13 cellular contexts compared by ENCODE assay signal in the genomic region with DNA sequence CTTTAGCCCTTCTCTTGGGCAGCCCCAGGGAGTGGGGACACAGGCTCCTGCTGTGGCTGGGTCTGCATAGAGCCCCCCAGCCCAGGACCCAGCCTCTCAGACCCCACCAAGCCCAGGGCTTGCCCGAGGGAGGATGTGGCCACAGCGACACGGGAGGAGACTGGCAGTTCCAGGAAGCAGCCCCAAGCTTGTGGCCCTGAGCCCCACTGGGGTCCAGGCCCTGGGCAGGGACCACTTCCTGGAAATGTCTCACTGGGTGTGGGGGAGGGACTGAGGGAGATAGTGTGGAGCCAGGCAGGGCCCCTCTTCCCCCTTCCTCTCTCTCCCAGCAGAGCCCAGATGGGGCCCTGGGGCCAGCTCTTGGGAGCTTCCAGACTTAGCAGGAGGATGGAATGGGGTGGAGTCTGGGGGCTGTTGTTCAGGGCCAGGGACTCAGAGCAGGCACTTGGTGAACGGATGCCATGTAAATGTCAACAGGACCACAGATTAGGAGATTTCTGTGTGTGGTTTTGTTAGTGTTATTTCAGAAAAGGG. TPM values are rescaled to one million over a fixed set of nuclear protein-coding genes. Genes with fewer than 3 reads are reported as not detected.
DNase-seq lines count a peak whose midpoint lies in the region; ATAC-seq, FAIRE-seq and TF ChIP-seq lines count a peak whose summit lies in the region.
"Had no signal": no experiment of that assay in that cellular context is flagged by ENCODE, and none has a peak within 500 bp of the region (broad histone marks: within the 10 kb centered on the region; RNA-seq: fewer than 3 reads in every experiment).

No MANE protein-coding gene starts in this region.

- H3K79me2 ChIP-seq in Loucy (ENCODE audit: insufficient read depth, low read length), result no peaks in the 10 kb centered on the region

- FAIRE-seq in D721Med (lab: Jason Lieb, UNC), result no peak

- no peak overlapping the region for H3K4me3 ChIP-seq in CD8-positive, alpha-beta T cell (ENCODE audit: low read depth, low read length)
- H3K4me3 ChIP-seq in Loucy (ENCODE audit: low read length, poor library complexity, severe bottlenecking), result peak overlapping the region; percentile 48
- H3K4me3 ChIP-seq: SK-N-MC had no signal

- H3K27me3 ChIP-seq in CD8-positive, alpha-beta T cell (ENCODE audit: insufficient read depth, low read length), result no peaks in the 10 kb centered on the region
- H3K27me3 ChIP-seq in Loucy (ENCODE audit: insufficient read depth, low read length, poor library complexity, severe bottlenecking), result no peaks in the 10 kb centered on the region

- peak in 3 of 7 experiments; percentile 47 to 75 (median 49) for DNase-seq in CD8-positive, alpha-beta T cell
- peak; percentile 47 for DNase-seq in activated T-helper 2 cell treated with anti-CD3 and anti-CD28 coated beads, Interferon-gamma antibody, Interleukin-2, Interleukin-4, amounts not matched to agents 10 μg/mL and 5 μg/mL and 100 μg/mL, durations not matched to agents 14 hours and 24 hours and 36 hours (ENCODE audit: low spot score)
- DNase-seq in GM13976 (ENCODE audit: low spot score) (no peak), D721Med (ENCODE audit: insufficient read length, low spot score) (no peak), SKM-1 (lab: John Stamatoyannopoulos, UW; ENCODE audit: unreplicated experiment) (no peak)
- DNase-seq: left ventricle myocardium superior, NCI-H446 treated with DMSO at 0.1 percent for 48 hours had no signal

- H3K4me1 ChIP-seq in CD8-positive, alpha-beta T cell (ENCODE audit: insufficient read depth, low read length), result peaks cover 33% of the 10 kb centered on the region
- H3K4me1 ChIP-seq in Loucy (ENCODE audit: insufficient read depth, low read length, poor library complexity, severe bottlenecking), result peaks cover 30% of the 10 kb centered on the region

- H3K9me3 Mint-ChIP-seq in CD8-positive, alpha-beta T cell, result no peaks in the 10 kb centered on the region
- no peaks in the 10 kb centered on the region for H3K9me3 Mint-ChIP-seq in activated T-helper 2 cell treated with anti-CD3 and anti-CD28 coated beads, Interferon-gamma antibody, Interleukin-2, Interleukin-4, amounts not matched to agents 10 μg/mL and 5 μg/mL and 100 μg/mL, durations not matched to agents 14 hours and 24 hours and 36 hours
- H3K9me3 Mint-ChIP-seq in nephron, result no peaks in the 10 kb centered on the region

- H3K36me3 Mint-ChIP-seq in CD8-positive, alpha-beta T cell, result no peaks in the 10 kb centered on the region
- H3K36me3 Mint-ChIP-seq in activated T-helper 2 cell treated with anti-CD3 and anti-CD28 coated beads, Interferon-gamma antibody, Interleukin-2, Interleukin-4, amounts not matched to agents 10 μg/mL and 5 μg/mL and 100 μg/mL, durations not matched to agents 14 hours and 24 hours and 36 hours (ENCODE audit: low read depth), result no peaks in the 10 kb centered on the region
- H3K36me3 Mint-ChIP-seq in nephron (ENCODE audit: low read depth), result no peaks in the 10 kb centered on the region

- no peaks in the 10 kb centered on the region for H3K27me3 Mint-ChIP-seq in CD8-positive, alpha-beta T cell (ENCODE audit: low read depth)
- peaks cover 2% of the 10 kb centered on the region for H3K27me3 Mint-ChIP-seq in activated T-helper 2 cell treated with anti-CD3 and anti-CD28 coated beads, Interferon-gamma antibody, Interleukin-2, Interleukin-4, amounts not matched to agents 10 μg/mL and 5 μg/mL and 100 μg/mL, durations not matched to agents 14 hours and 24 hours and 36 hours (ENCODE audit: low read depth)
- H3K27me3 Mint-ChIP-seq in nephron (ENCODE audit: low read depth), result peaks cover 9% of the 10 kb centered on the region

- no peaks in the 10 kb centered on the region for H3K9me2 ChIP-seq in Loucy (replicated peaks; ENCODE audit: low read depth, low read length)

- in situ Hi-C loops in GM13976 (cut with MboI; ENCODE audit: low sequenced_read_pairs, unreplicated experiment), result no loop called here

- peak overlapping the region; percentile 68 for H3K9ac ChIP-seq in Loucy (ENCODE audit: low read depth, low read length, poor library complexity, severe bottlenecking)

- H3F3A ChIP-seq in Loucy (ENCODE audit: low read depth), result peaks cover 10% of the 10 kb centered on the region

- intact Hi-C loops in CD8-positive, alpha-beta T cell (cut with DNase I, micrococcal nuclease), result loop anchor here (2.0 to 10.0 kb wide), 5 partner anchors 143 to 910 kb away; a partner anchor contains a TSS
- intact Hi-C loops in activated T-helper 2 cell treated with anti-CD3 and anti-CD28 coated beads, Interferon-gamma antibody, Interleukin-2, Interleukin-4, amounts not matched to agents 10 μg/mL and 5 μg/mL and 100 μg/mL, durations not matched to agents 14 hours and 24 hours and 36 hours (cut with micrococcal nuclease), result loop anchor here (1.0 to 10.0 kb wide), 5 partner anchors 32 to 423 kb away; a partner anchor contains a TSS

- no peaks in the 10 kb centered on the region for H3K9me3 ChIP-seq in CD8-positive, alpha-beta T cell (ENCODE audit: low read length)
- H3K9me3 ChIP-seq in Loucy (ENCODE audit: insufficient read depth, low read depth, low read length), result no peaks in the 10 kb centered on the region

- peak overlapping the region; percentile 84 for H3K27ac Mint-ChIP-seq in CD8-positive, alpha-beta T cell
- H3K27ac Mint-ChIP-seq in activated T-helper 2 cell treated with anti-CD3 and anti-CD28 coated beads, Interferon-gamma antibody, Interleukin-2, Interleukin-4, amounts not matched to agents 10 μg/mL and 5 μg/mL and 100 μg/mL, durations not matched to agents 14 hours and 24 hours and 36 hours, result peak overlapping the region; percentile 93
- peak overlapping the region in 2 of 3 experiments; percentile 28 to 75 for H3K27ac Mint-ChIP-seq in nephron

- TF ChIP-seq CTCF in CD8-positive, alpha-beta T cell (IDR thresholded peaks at IDR 0.05), result no peak
- TF ChIP-seq CTCF in Loucy (conservative IDR thresholded peaks at IDR 0.05; ENCODE audit: low read length) (no peak), nephron (IDR thresholded peaks at IDR 0.05; ENCODE audit: unreplicated experiment in 3 of 3) (no peak), GM13976 (IDR thresholded peaks at IDR 0.05; ENCODE audit: borderline replicate concordance, control extremely low read depth, extremely low read depth, insufficient read depth, missing control alignments) (no peak), D721Med (IDR thresholded peaks at IDR 0.05; ENCODE audit: insufficient read depth, missing control alignments) (no peak)

- H3K4me1 Mint-ChIP-seq in CD8-positive, alpha-beta T cell (ENCODE audit: low read depth), result peaks cover 46% of the 10 kb centered on the region
- peaks cover 47% of the 10 kb centered on the region for H3K4me1 Mint-ChIP-seq in activated T-helper 2 cell treated with anti-CD3 and anti-CD28 coated beads, Interferon-gamma antibody, Interleukin-2, Interleukin-4, amounts not matched to agents 10 μg/mL and 5 μg/mL and 100 μg/mL, durations not matched to agents 14 hours and 24 hours and 36 hours (ENCODE audit: low read depth)
- peaks cover 30% of the 10 kb centered on the region for H3K4me1 Mint-ChIP-seq in nephron

- peak overlapping the region; percentile 60 for H3K4me3 Mint-ChIP-seq in CD8-positive, alpha-beta T cell
- peak overlapping the region; percentile 56 for H3K4me3 Mint-ChIP-seq in activated T-helper 2 cell treated with anti-CD3 and anti-CD28 coated beads, Interferon-gamma antibody, Interleukin-2, Interleukin-4, amounts not matched to agents 10 μg/mL and 5 μg/mL and 100 μg/mL, durations not matched to agents 14 hours and 24 hours and 36 hours (ENCODE audit: low read depth)
- peak overlapping the region in 2 of 3 experiments; percentile 51 to 71 for H3K4me3 Mint-ChIP-seq in nephron

- peak overlapping the region; percentile 47 for H2AFZ ChIP-seq in Loucy (ENCODE audit: low read length)

- H3K4me2 ChIP-seq in Loucy (ENCODE audit: low read depth, low read length, poor library complexity, severe bottlenecking), result peak overlapping the region; percentile 68

- H3K36me3 ChIP-seq in CD8-positive, alpha-beta T cell (ENCODE audit: insufficient read depth, low read length), result no peaks in the 10 kb centered on the region
- no peaks in the 10 kb centered on the region for H3K36me3 ChIP-seq in Loucy (ENCODE audit: insufficient read depth, low read length)

- H3K27ac ChIP-seq in CD8-positive, alpha-beta T cell (ENCODE audit: low read depth, low read length), result peak overlapping the region; percentile 36
- H3K27ac ChIP-seq: SK-N-MC had no signal

- CTCF ChIA-PET in CD8-positive, alpha-beta T cell (lab: Charles Lee), result interaction anchor here (1.1 to 19.6 kb wide), 17 partner anchors 16 to 328 kb away, joined by 3 to 423 read pairs (median 17); a partner anchor contains a TSS

- peak; percentile 46 for ATAC-seq in CD8-positive, alpha-beta T cell
- ATAC-seq in HG02885 (IDR thresholded peaks at IDR 0.05; ENCODE audit: poor library complexity, unreplicated experiment), result no peak
- ATAC-seq: left ventricle myocardium superior had no signal

- POLR2A ChIA-PET in CD8-positive, alpha-beta T cell (lab: Charles Lee), result interaction anchor here (0.8 to 2.2 kb wide), 4 partner anchors 15 to 70 kb away, joined by 3 to 10 read pairs (median 4); no protein-coding TSS in a partner anchor

- no peaks in the 10 kb centered on the region for H4K20me1 ChIP-seq in Loucy (ENCODE audit: insufficient read depth, low read length, poor library complexity, severe bottlenecking)

RNA-seq across cellular contexts. Expression of a gene that starts 35.3 kb away (rescaled TPM):
- total RNA-seq in CD8-positive, alpha-beta T cell, result 1 to 10 TPM; 1.1 to 2.0 TPM
- total RNA-seq in activated T-helper 2 cell treated with anti-CD3 and anti-CD28 coated beads, Interferon-gamma antibody, Interleukin-2, Interleukin-4, amounts not matched to agents 10 μg/mL and 5 μg/mL and 100 μg/mL, durations not matched to agents 14 hours and 24 hours and 36 hours, result 2.1 and 2.8 TPM in 2 replicates
- total RNA-seq: left ventricle myocardium superior, LHCN-M2, renal cortical epithelial cell had no signal

RNA-seq across cellular contexts. Expression of a gene that starts 41.4 kb away (rescaled TPM):
- 1 to 10 TPM; 2.1 to 3.1 TPM for total RNA-seq in CD8-positive, alpha-beta T cell
- 6.3 and 6.8 TPM in 2 replicates for total RNA-seq in activated T-helper 2 cell treated with anti-CD3 and anti-CD28 coated beads, Interferon-gamma antibody, Interleukin-2, Interleukin-4, amounts not matched to agents 10 μg/mL and 5 μg/mL and 100 μg/mL, durations not matched to agents 14 hours and 24 hours and 36 hours

RNA-seq across cellular contexts. Expression of a gene that starts 50.7 kb away (rescaled TPM):
- total RNA-seq in CD8-positive, alpha-beta T cell, result 1 to 10 TPM; 3.8 to 4.4 TPM
- total RNA-seq in activated T-helper 2 cell treated with anti-CD3 and anti-CD28 coated beads, Interferon-gamma antibody, Interleukin-2, Interleukin-4, amounts not matched to agents 10 μg/mL and 5 μg/mL and 100 μg/mL, durations not matched to agents 14 hours and 24 hours and 36 hours, result 1.8 and 1.9 TPM in 2 replicates
